In the genomic region with DNA sequence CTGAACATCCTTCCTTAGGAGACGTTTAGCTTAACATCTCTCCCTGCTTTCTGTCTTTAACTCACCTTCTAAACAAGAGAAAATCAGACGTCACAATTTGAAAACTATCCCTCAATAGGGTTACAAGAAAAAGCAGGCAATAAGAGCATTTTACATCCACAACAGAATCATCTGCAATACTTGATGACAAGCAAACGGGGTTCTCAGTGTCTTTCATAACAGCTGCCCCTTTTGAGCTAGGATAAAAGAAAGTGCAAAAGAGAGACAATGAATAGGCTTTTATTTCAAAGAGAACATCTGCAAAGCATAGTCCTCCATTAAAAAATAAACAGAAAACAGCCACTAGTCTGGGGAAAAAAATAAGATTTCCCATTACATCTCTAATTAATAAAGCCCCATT, we compare ENCODE assay signal across 23 cellular contexts.
"Had no signal": no experiment of that assay in that cellular context is flagged by ENCODE, and none has a peak within 500 bp of the region (broad histone marks: within the 10 kb centered on the region; RNA-seq: fewer than 3 reads in every experiment).

No MANE protein-coding gene starts in this region.

- H3K4me3 Mint-ChIP-seq: activated CD4-positive, alpha-beta T cell treated with anti-CD3 and anti-CD28 coated beads, Interleukin-2, amount 10 ng/mL, durations not matched to agents 24 days and 14 days; activated naive CD4-positive, alpha-beta T cell treated with anti-CD3 and anti-CD28 coated beads, Interleukin-2, amount 10 ng/mL, durations not matched to agents 7 days and 5 days; activated naive CD8-positive, alpha-beta T cell treated with anti-CD3 and anti-CD28 coated beads, Interleukin-2, amount 50 U/mL, for 24 hours; activated T-cell treated with anti-CD3 and anti-CD28 coated beads, Interleukin-2, amount 50 U/mL, for 4 hours; immature natural killer cell; natural killer cell; T-cell had no signal

- DNase-seq: activated CD4-positive, alpha-beta T cell treated with anti-CD3 and anti-CD28 coated beads, Interleukin-2, amount 10 ng/mL, durations not matched to agents 24 days and 14 days; activated CD8-positive, alpha-beta memory T cell treated with anti-CD3 and anti-CD28 coated beads, Interleukin-2, amount 50 U/mL, for 4 hours; activated effector memory CD4-positive, alpha-beta T cell treated with Interleukin-2 at 50 U/mL for 16 hours; activated naive CD4-positive, alpha-beta T cell treated with anti-CD3 and anti-CD28 coated beads, Interleukin-2, amount 10 ng/mL, durations not matched to agents 7 days and 5 days; activated naive CD8-positive, alpha-beta T cell treated with anti-CD3 and anti-CD28 coated beads, Interleukin-2, amount 50 U/mL, for 24 hours; activated T-cell treated with anti-CD3 and anti-CD28 coated beads, Interleukin-2, amount 50 U/mL, for 4 hours; aorta; brain microvascular endothelial cell; cerebellar nuclear complex; effector CD8-positive, alpha-beta T cell; heart right ventricle; immature natural killer cell; kidney glomerular epithelial cell; mesendoderm; natural killer cell; posterior cingulate gyrus; retina; stimulated activated CD8-positive, alpha-beta memory T cell treated with anti-CD3 and anti-CD28 coated beads, Interleukin-4, amount 100 ng/mL, for 48 hours; stimulated activated naive CD4-positive, alpha-beta T cell treated with Interleukin-2 at 50 U/mL for 16 hours; T-cell; T1000; trophoblast cell had no signal

- H3K27ac ChIP-seq: brain microvascular endothelial cell, gastroesophageal sphincter, heart right ventricle had no signal

- H3K27me3 Mint-ChIP-seq: activated CD4-positive, alpha-beta T cell treated with anti-CD3 and anti-CD28 coated beads, Interleukin-2, amount 10 ng/mL, durations not matched to agents 24 days and 14 days; activated naive CD4-positive, alpha-beta T cell treated with anti-CD3 and anti-CD28 coated beads, Interleukin-2, amount 10 ng/mL, durations not matched to agents 7 days and 5 days; activated naive CD8-positive, alpha-beta T cell treated with anti-CD3 and anti-CD28 coated beads, Interleukin-2, amount 50 U/mL, for 24 hours; T-cell had no signal

- H3K27me3 ChIP-seq: brain microvascular endothelial cell, gastroesophageal sphincter had no signal

- H3K4me3 ChIP-seq: gastroesophageal sphincter, heart right ventricle had no signal

- H3K27ac Mint-ChIP-seq: activated CD4-positive, alpha-beta T cell treated with anti-CD3 and anti-CD28 coated beads, Interleukin-2, amount 10 ng/mL, durations not matched to agents 24 days and 14 days; activated naive CD4-positive, alpha-beta T cell treated with anti-CD3 and anti-CD28 coated beads, Interleukin-2, amount 10 ng/mL, durations not matched to agents 7 days and 5 days; activated naive CD8-positive, alpha-beta T cell treated with anti-CD3 and anti-CD28 coated beads, Interleukin-2, amount 50 U/mL, for 24 hours; natural killer cell; T-cell had no signal

- H3K36me3 ChIP-seq: brain microvascular endothelial cell, gastroesophageal sphincter, heart right ventricle had no signal

- H3K9me3 Mint-ChIP-seq: activated CD4-positive, alpha-beta T cell treated with anti-CD3 and anti-CD28 coated beads, Interleukin-2, amount 10 ng/mL, durations not matched to agents 24 days and 14 days; activated naive CD4-positive, alpha-beta T cell treated with anti-CD3 and anti-CD28 coated beads, Interleukin-2, amount 10 ng/mL, durations not matched to agents 7 days and 5 days; activated naive CD8-positive, alpha-beta T cell treated with anti-CD3 and anti-CD28 coated beads, Interleukin-2, amount 50 U/mL, for 24 hours; activated T-cell treated with anti-CD3 and anti-CD28 coated beads, Interleukin-2, amount 50 U/mL, for 4 hours; immature natural killer cell; natural killer cell; T-cell had no signal

- H3K9me3 ChIP-seq: gastroesophageal sphincter, heart right ventricle had no signal
